ENCODE assay signal across 8 cellular contexts in genomic region chr17:4365103-4365627, GRCh38. TPM values are rescaled to one million over a fixed set of nuclear protein-coding genes. Genes with fewer than 3 reads are reported as not detected.
DNase-seq lines count a peak whose midpoint lies in the region; ATAC-seq and TF ChIP-seq lines count a peak whose summit lies in the region.

No MANE protein-coding gene starts in this region.

- H3K27me3 ChIP-seq in adrenal gland (no peaks in the 10 kb centered on the region), heart left ventricle (no peaks in the 10 kb centered on the region), trophoblast cell (ENCODE audit: insufficient read depth, low read length) (no peaks in the 10 kb centered on the region), tibial nerve (no peaks in the 10 kb centered on the region)

- 0 to 3% (median 0%) methylated on average over 12 to 38 of the region's 38 CpGs for WGBS in adrenal gland, 4 donors
- 0 to 1% (median 1%) methylated on average over 23 to 38 of the region's 38 CpGs for WGBS in heart left ventricle, 4 donors
- no CpG with 5 or more reads among the region's 38 CpGs for WGBS in trophoblast cell (ENCODE audit: extremely low coverage, insufficient coverage, insufficient read length)
- WGBS in tibial nerve, 2 donors, result 1 to 2% methylated on average over 16 to 30 of the region's 38 CpGs

- H3K4me2 ChIP-seq in trophoblast cell (ENCODE audit: low read length), result peak overlapping the region; percentile 67

- peak overlapping the region; percentile 92 to 99 (median 94) for H3K27ac ChIP-seq in adrenal gland
- peak overlapping the region; percentile 94 to 100 (median 98) for H3K27ac ChIP-seq in heart left ventricle
- H3K27ac ChIP-seq in trophoblast cell (ENCODE audit: low read depth, low read length), result peak overlapping the region; percentile 89
- H3K27ac ChIP-seq in tibial nerve, result peak overlapping the region; percentile 88 to 98 (median 94)

- peak; percentile 61 for DNase-seq in NCI-H1436 treated with DMSO at 0.1 percent for 48 hours (lab: John Stamatoyannopoulos, UW)
- DNase-seq in T follicular helper cell (ENCODE audit: low read depth), result peak; percentile 81
- DNase-seq in adrenal gland, result peak; percentile 91 to 95 (median 94)
- DNase-seq in heart left ventricle, result peak; percentile 93 to 96 (median 95)
- DNase-seq in trophoblast cell, result peak; percentile 93 to 94
- peak; percentile 75 to 84 for DNase-seq in tibial nerve (ENCODE audit: low spot score in 2 of 2)

- H3K36me3 ChIP-seq in adrenal gland (replicated peaks in 1 of 2), result no peaks in the 10 kb centered on the region
- H3K36me3 ChIP-seq in heart left ventricle, result peaks cover 0 to 8% (median 4%) of the 10 kb centered on the region in 9 donors
- peaks cover 2 to 8% of the 10 kb centered on the region in 2 experiments for H3K36me3 ChIP-seq in trophoblast cell (ENCODE audit: control insufficient read depth in 1 of 2, insufficient read depth in 2 of 2, low read length in 2 of 2)
- H3K36me3 ChIP-seq in tibial nerve, result no peaks in the 10 kb centered on the region

- peak overlapping the region; percentile 84 for H4K8ac ChIP-seq in trophoblast cell (ENCODE audit: low read depth, low read length)

- peak overlapping the region; percentile 100 for H3K4ac ChIP-seq in trophoblast cell (ENCODE audit: low read depth, low read length)

- no peak overlapping the region for H2BK12ac ChIP-seq in trophoblast cell (ENCODE audit: low read length)

- peak overlapping the region; percentile 15 for H2AFZ ChIP-seq in trophoblast cell (ENCODE audit: insufficient read depth, low read length, poor library complexity)

- intact Hi-C loops in adrenal gland (cut with DNase I), result loop anchor here in 1 of 2 donors (10.0 kb wide), 1 partner anchor 60 kb away; no protein-coding TSS in a partner anchor
- intact Hi-C loops in heart left ventricle (cut with DNase I), result loop anchor here in 9 of 10 donors (5.0 to 10.0 kb wide), 11 partner anchors 47 to 223 kb away; partner anchors contain the start of genes ANKFY1 (in 1 of the 9), CYB5D2 (in 1 of the 9) and ZZEF1 (in 1 of the 9)

- H3K4me3 ChIP-seq in adrenal gland (peak overlapping the region; percentile 71 to 99 (median 82)), heart left ventricle (peak overlapping the region; percentile 78 to 100 (median 99)), trophoblast cell (ENCODE audit: low read depth, low read length) (peak overlapping the region; percentile 99), tibial nerve (peak overlapping the region; percentile 82 to 99 (median 96))

- H2AK5ac ChIP-seq in trophoblast cell (ENCODE audit: low read length), result peak overlapping the region; percentile 90

- peaks cover 37% of the 10 kb centered on the region for H3K79me2 ChIP-seq in trophoblast cell (ENCODE audit: control insufficient read depth, insufficient read depth, low read length, poor library complexity)

- peak; percentile 59 for ATAC-seq in HG02798 (IDR thresholded peaks at IDR 0.05; ENCODE audit: poor library complexity, unreplicated experiment)
- peak; percentile 80 to 92 (median 87) for ATAC-seq in heart left ventricle

- H3K9ac ChIP-seq in trophoblast cell (ENCODE audit: low read length), result peak overlapping the region; percentile 99

- peak overlapping the region; percentile 82 for H4K12ac ChIP-seq in trophoblast cell (ENCODE audit: low read depth, low read length)

- peak overlapping the region; percentile 82 for H3K18ac ChIP-seq in trophoblast cell (ENCODE audit: low read length)

- peak overlapping the region; percentile 87 for H3K14ac ChIP-seq in trophoblast cell (ENCODE audit: low read length)

- peak; percentile 49 to 70 for TF ChIP-seq EP300 in tibial nerve (IDR thresholded peaks at IDR 0.05)

- TF ChIP-seq CTCF in adrenal gland (IDR thresholded peaks at IDR 0.05), result peak in 1 of 6 experiments; percentile 13
- no peak for TF ChIP-seq CTCF in heart left ventricle (IDR thresholded peaks at IDR 0.05)
- TF ChIP-seq CTCF in tibial nerve (IDR thresholded peaks at IDR 0.05), result no peak

- peak overlapping the region; percentile 84 for H4K91ac ChIP-seq in trophoblast cell (ENCODE audit: low read depth, low read length)

- peaks cover 16% of the 10 kb centered on the region for H3K79me1 ChIP-seq in trophoblast cell (ENCODE audit: low read length)

- H2BK120ac ChIP-seq in trophoblast cell (ENCODE audit: insufficient read depth, low read length, poor library complexity), result peak overlapping the region; percentile 92

- H3K4me1 ChIP-seq in adrenal gland (replicated peaks in 1 of 2), result peaks cover 11 to 20% of the 10 kb centered on the region in 2 donors
- peaks cover 0 to 43% (median 29%) of the 10 kb centered on the region in 12 donors for H3K4me1 ChIP-seq in heart left ventricle
- peaks cover 4% of the 10 kb centered on the region in 2 experiments for H3K4me1 ChIP-seq in trophoblast cell (ENCODE audit: control insufficient read depth in 1 of 2, insufficient read depth in 2 of 2, low read length in 2 of 2)
- peaks cover 0 to 35% (median 7%) of the 10 kb centered on the region in 4 donors for H3K4me1 ChIP-seq in tibial nerve

- peak; percentile 54 for TF ChIP-seq POLR2A in GM10847 (IDR thresholded peaks at IDR 0.05; ENCODE audit: extremely low read depth, insufficient read length)
- peak; percentile 57 to 88 for TF ChIP-seq POLR2A in adrenal gland (IDR thresholded peaks at IDR 0.05)
- peak in 1 of 2 donors; percentile 84 for TF ChIP-seq POLR2A in heart left ventricle (IDR thresholded peaks at IDR 0.05)
- TF ChIP-seq POLR2A in tibial nerve (IDR thresholded peaks at IDR 0.05), result peak; percentile 63 to 66

- H2BK5ac ChIP-seq in trophoblast cell (ENCODE audit: low read depth, low read length, poor library complexity), result peak overlapping the region; percentile 97

- no peak overlapping the region for H3K23ac ChIP-seq in trophoblast cell (ENCODE audit: low read length)

- no peaks in the 10 kb centered on the region for H3K9me3 ChIP-seq in adrenal gland (replicated peaks in 1 of 3)
- no peaks in the 10 kb centered on the region for H3K9me3 ChIP-seq in heart left ventricle
- no peaks in the 10 kb centered on the region for H3K9me3 ChIP-seq in trophoblast cell (ENCODE audit: insufficient read depth, low read depth, low read length)
- H3K9me3 ChIP-seq in tibial nerve, result no peaks in the 10 kb centered on the region

RNA-seq across cellular contexts. Expression of gene UBE2G1, which starts 1.3 kb away (rescaled TPM):
- total RNA-seq in adrenal gland (10 to 100 TPM; 40.6 to 63.6 (median 56.2) TPM), heart left ventricle (100 to 1,000 TPM in 3 of 9 donors, 10 to 100 TPM in 6; 79.4 to 125 (median 96.2) TPM), tibial nerve (10 to 100 TPM; 30.4 to 50.7 (median 38.3) TPM)
- polyA plus RNA-seq in adrenal gland (10 to 100 TPM in 1 of 3 donors, 1 to 10 TPM in 2; 7.6 to 49.8 (median 8.1) TPM), heart left ventricle (10 to 100 TPM; 19.4 to 55.2 TPM)
- polyA plus RNA-seq in trophoblast cell (2013), result 225 and 236 TPM in 2 replicates

Comparison
In these comparisons a context has a peak if more than half of its experiments do, and no peak if none do; other contexts are left out.
1. Peak in every context shown above with its lines: DNase-seq, ATAC-seq, H3K4me3 ChIP-seq and H3K27ac ChIP-seq.